ENCODE assay signal across 8 cellular contexts in genomic region chr3:168047190-168047795, GRCh38. TPM values are rescaled to one million over a fixed set of nuclear protein-coding genes. Genes with fewer than 3 reads are reported as not detected.
A peak's percentile ranks its signal among the peaks of the same experiment; 100 is the strongest.
DNase-seq lines count a peak whose midpoint lies in the region; ATAC-seq and TF ChIP-seq lines count a peak whose summit lies in the region.

No MANE protein-coding gene starts in this region.

- no peaks in the 10 kb centered on the region for H3F3A ChIP-seq in smooth muscle cell (ENCODE audit: low read depth)

- no peak overlapping the region for H3K9ac ChIP-seq in smooth muscle cell (ENCODE audit: low read depth)

- peaks cover 0 to 19% of the 10 kb centered on the region in 2 donors for H3K4me1 ChIP-seq in ascending aorta
- H3K4me1 ChIP-seq in smooth muscle cell (ENCODE audit: low read depth): peaks cover 5% of the 10 kb centered on the region

- no peak overlapping the region for H2AFZ ChIP-seq in smooth muscle cell (ENCODE audit: low read depth)

- WGBS in smooth muscle cell (ENCODE audit: low lambda C conversion rate): 97% methylated on average over 1 of the region's 1 CpG

- peak; percentile 80 for ATAC-seq in GM21447 (IDR thresholded peaks at IDR 0.05; ENCODE audit: unreplicated experiment)
- peak; percentile 82 for ATAC-seq in HG03565 (IDR thresholded peaks at IDR 0.05; ENCODE audit: unreplicated experiment)

- H3K4me3 ChIP-seq in ascending aorta (no peak overlapping the region), smooth muscle cell (no peak overlapping the region)

- intact Hi-C loops in ascending aorta (cut with DNase I): loop anchor here (1.0 kb wide), 1 partner anchor 118 kb away; no protein-coding TSS in a partner anchor

- H4K20me1 ChIP-seq in smooth muscle cell (ENCODE audit: low read depth): peaks cover 56% of the 10 kb centered on the region

- H3K4me2 ChIP-seq in smooth muscle cell: no peak overlapping the region

- H3K27ac ChIP-seq in ascending aorta: no peak overlapping the region
- H3K27ac ChIP-seq in smooth muscle cell (ENCODE audit: low read depth): no peak overlapping the region

- H3K9me3 ChIP-seq in ascending aorta (no peaks in the 10 kb centered on the region), smooth muscle cell (replicated peaks; ENCODE audit: low read depth) (no peaks in the 10 kb centered on the region)

- H3K27me3 ChIP-seq in ascending aorta: no peaks in the 10 kb centered on the region
- no peaks in the 10 kb centered on the region for H3K27me3 ChIP-seq in smooth muscle cell (ENCODE audit: low read depth)

- peaks cover 4 to 5% of the 10 kb centered on the region in 2 donors for H3K36me3 ChIP-seq in ascending aorta
- peaks cover 5% of the 10 kb centered on the region for H3K36me3 ChIP-seq in smooth muscle cell (ENCODE audit: low read depth)

- peaks cover 48% of the 10 kb centered on the region for H3K79me2 ChIP-seq in smooth muscle cell (ENCODE audit: low read depth)

- TF ChIP-seq CTCF in ascending aorta (IDR thresholded peaks at IDR 0.05) (peak; percentile 72 to 89 (median 82)), smooth muscle cell (IDR thresholded peaks at IDR 0.05; ENCODE audit: borderline replicate concordance, insufficient read depth, poor library complexity, severe bottlenecking) (peak; percentile 77)

- DNase-seq in ELR (ENCODE audit: low read depth): peak; percentile 90
- peak; percentile 90 for DNase-seq in NCI-H524 treated with DMSO at 0.1 percent for 48 hours (lab: John Stamatoyannopoulos, UW)
- DNase-seq in ascending aorta (ENCODE audit: low spot score in 2 of 2): no peak
- DNase-seq in hepatic stellate cell (ENCODE audit: low spot score): peak; percentile 29
- DNase-seq in smooth muscle cell (lab: John Stamatoyannopoulos, UW; ENCODE audit: unreplicated experiment): no peak
- DNase-seq in ureter (ENCODE audit: low spot score): no peak

RNA-seq across cellular contexts. Expression of gene GOLIM4, which starts 48.4 kb away (rescaled TPM):
- total RNA-seq in ascending aorta (43.1 TPM), smooth muscle cell (44.5 and 65.1 TPM in 2 replicates), ureter (21.8 TPM)
- polyA plus RNA-seq in smooth muscle cell: 45.4 and 59.9 TPM in 2 replicates

Comparison
In these comparisons a context has a peak if more than half of its experiments do, and no peak if none do; other contexts are left out.
1. DNase-seq: peak in ELR (single experiment), NCI-H524 treated with DMSO at 0.1 percent for 48 hours (single experiment) and hepatic stellate cell (single experiment); none in ascending aorta (0 of 2), smooth muscle cell (single experiment) and ureter (single experiment).